In the genomic region with DNA sequence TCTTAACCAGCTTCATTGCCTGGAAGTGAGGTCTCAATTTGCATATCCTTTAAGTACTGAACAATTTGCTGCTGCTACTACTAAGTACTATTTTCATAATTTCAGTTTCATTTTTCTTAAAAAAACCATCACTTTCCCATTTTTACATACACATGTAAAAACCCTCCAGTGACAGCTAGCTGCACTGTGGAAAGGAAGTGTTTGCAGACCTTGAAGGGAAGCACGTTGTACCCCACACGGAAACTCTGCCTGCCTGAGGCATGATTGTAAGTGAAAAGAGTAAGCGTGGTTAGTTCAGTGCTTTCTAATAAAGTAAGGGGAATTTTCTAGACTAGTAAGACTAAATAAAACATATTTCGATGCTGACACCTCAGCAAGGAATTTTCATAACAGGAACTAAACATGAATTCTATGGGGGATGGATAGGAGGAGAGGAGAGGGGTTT, we compare ENCODE assay signal across 8 cellular contexts.
DNase-seq lines count a peak whose midpoint lies in the region; ATAC-seq and TF ChIP-seq lines count a peak whose summit lies in the region.

No MANE protein-coding gene starts in this region.

- H3K4me1 ChIP-seq in mammary epithelial cell (ENCODE audit: insufficient read depth, low read length) (peaks cover 7% of the 10 kb centered on the region), breast epithelium (no peaks in the 10 kb centered on the region), neural progenitor cell (peaks cover 14% of the 10 kb centered on the region)

- H3K9ac ChIP-seq in mammary epithelial cell (ENCODE audit: insufficient read depth, low read length) (no peak overlapping the region), neural progenitor cell (no peak overlapping the region)

- POLR2A ChIA-PET in activated naive CD8-positive, alpha-beta T cell treated with anti-CD3 and anti-CD28 coated beads, Interleukin-2, amount 10 ng/mL, durations not matched to agents 7 days and 5 days (lab: Charles Lee): no interaction called here

- intact Hi-C loops in mammary epithelial cell (cut with micrococcal nuclease): no loop called here
- intact Hi-C loops in breast epithelium (cut with DNase I; ENCODE audit: low total_unique reads): no loop called here

- TF ChIP-seq POLR2A in breast epithelium (IDR thresholded peaks at IDR 0.05): no peak

- H3F3A ChIP-seq in neural progenitor cell (ENCODE audit: low read depth): no peaks in the 10 kb centered on the region

- no peaks in the 10 kb centered on the region for H3K9me3 Mint-ChIP-seq in activated naive CD8-positive, alpha-beta T cell treated with anti-CD3 and anti-CD28 coated beads, Interleukin-2, amount 10 ng/mL, durations not matched to agents 7 days and 5 days
- H3K9me3 Mint-ChIP-seq in neural progenitor cell: no peaks in the 10 kb centered on the region

- WGBS in mammary epithelial cell (ENCODE audit: low coverage, missing lambda C conversion rate): 27% methylated on average over 4 of the region's 4 CpGs

- H3K4me2 ChIP-seq in mammary epithelial cell (ENCODE audit: insufficient read depth, low read depth, low read length) (peak overlapping the region; percentile 65), neural progenitor cell (no peak overlapping the region)

- peaks cover 16% of the 10 kb centered on the region for H3K36me3 Mint-ChIP-seq in activated naive CD8-positive, alpha-beta T cell treated with anti-CD3 and anti-CD28 coated beads, Interleukin-2, amount 10 ng/mL, durations not matched to agents 7 days and 5 days
- H3K36me3 Mint-ChIP-seq in neural progenitor cell: peaks cover 11% of the 10 kb centered on the region

- peaks cover 18% of the 10 kb centered on the region for H3K79me2 ChIP-seq in mammary epithelial cell (ENCODE audit: insufficient read depth, low read length)
- peaks cover 10% of the 10 kb centered on the region for H3K79me2 ChIP-seq in neural progenitor cell (ENCODE audit: low read depth)

- H3K36me3 ChIP-seq in mammary epithelial cell (ENCODE audit: insufficient read depth, low read length): no peaks in the 10 kb centered on the region
- H3K36me3 ChIP-seq in breast epithelium: no peaks in the 10 kb centered on the region
- no peaks in the 10 kb centered on the region for H3K36me3 ChIP-seq in neural progenitor cell

- BruUV-seq in mammary epithelial cell (replicated peaks; lab: Mats Ljungman, UMichigan): no TSS peak

- H3K4me1 Mint-ChIP-seq in activated naive CD8-positive, alpha-beta T cell treated with anti-CD3 and anti-CD28 coated beads, Interleukin-2, amount 10 ng/mL, durations not matched to agents 7 days and 5 days: peaks cover 38% of the 10 kb centered on the region
- peaks cover 10% of the 10 kb centered on the region for H3K4me1 Mint-ChIP-seq in neural progenitor cell

- H3K4me3 ChIP-seq in mammary epithelial cell (replicated peaks in 1 of 3; ENCODE audit: insufficient read depth in 1 of 3, low read depth in 2 of 3, low read length in 3 of 3) (peak overlapping the region in 1 of 3 experiments; percentile 20), breast epithelium (no peak overlapping the region), neural progenitor cell (no peak overlapping the region)

- H3K4me3 Mint-ChIP-seq in activated naive CD8-positive, alpha-beta T cell treated with anti-CD3 and anti-CD28 coated beads, Interleukin-2, amount 10 ng/mL, durations not matched to agents 7 days and 5 days: peak overlapping the region; percentile 52
- H3K4me3 Mint-ChIP-seq in neural progenitor cell: no peak overlapping the region

- peak; percentile 65 for ATAC-seq in HG03175 (IDR thresholded peaks at IDR 0.05; ENCODE audit: unreplicated experiment)
- peak; percentile 85 for ATAC-seq in activated naive CD8-positive, alpha-beta T cell treated with anti-CD3 and anti-CD28 coated beads, Interleukin-2, amount 10 ng/mL, durations not matched to agents 7 days and 5 days (ENCODE audit: low read depth)

- CTCF ChIA-PET in mammary epithelial cell (lab: Charles Lee; ENCODE audit: low non-redundant PET): no interaction called here

- in situ Hi-C loops in mammary epithelial cell (cut with MboI; ENCODE audit: low sequenced_read_pairs in 2 of 2): loop anchor here (10.0 kb wide), 2 partner anchors 238 to 482 kb away; a partner anchor contains a TSS

- H4K20me1 ChIP-seq in mammary epithelial cell (ENCODE audit: insufficient read depth, low read length) (no peaks in the 10 kb centered on the region), neural progenitor cell (ENCODE audit: low read depth) (peaks cover 27% of the 10 kb centered on the region)

- H3K27ac ChIP-seq in mammary epithelial cell (ENCODE audit: insufficient read depth, low read depth, low read length) (peak overlapping the region; percentile 20), breast epithelium (no peak overlapping the region), neural progenitor cell (no peak overlapping the region)

- H3K9me3 ChIP-seq in mammary epithelial cell (replicated peaks; ENCODE audit: insufficient read depth, low read length) (no peaks in the 10 kb centered on the region), breast epithelium (no peaks in the 10 kb centered on the region), neural progenitor cell (ENCODE audit: low read depth) (no peaks in the 10 kb centered on the region)

- H2AFZ ChIP-seq in mammary epithelial cell (ENCODE audit: low read depth, low read length) (no peak overlapping the region), neural progenitor cell (replicated peaks) (no peak overlapping the region)

- H3K27ac Mint-ChIP-seq in activated naive CD8-positive, alpha-beta T cell treated with anti-CD3 and anti-CD28 coated beads, Interleukin-2, amount 10 ng/mL, durations not matched to agents 7 days and 5 days: peak overlapping the region; percentile 73
- no peak overlapping the region for H3K27ac Mint-ChIP-seq in neural progenitor cell

- dilution Hi-C loops in mammary epithelial cell (cut with HindIII; ENCODE audit: low sequenced_read_pairs): no loop called here

- DNase-seq in mammary epithelial cell (peak; percentile 60), breast epithelium (ENCODE audit: low spot score in 2 of 2) (no peak), neural progenitor cell (ENCODE audit: low spot score) (no peak), iPS-NIHi7 (ENCODE audit: extremely low spot score) (no peak), SW480 (ENCODE audit: low spot score) (no peak)
- no peak for DNase-seq in activated naive CD8-positive, alpha-beta T cell treated with anti-CD3 and anti-CD28 coated beads, Interleukin-2, amount 10 ng/mL, durations not matched to agents 7 days and 5 days
- peak; percentile 53 for DNase-seq in stimulated activated CD8-positive, alpha-beta memory T cell treated with anti-CD3 and anti-CD28 coated beads, Interleukin-4, amount 100 ng/mL, for 48 hours

- H3K27me3 Mint-ChIP-seq in activated naive CD8-positive, alpha-beta T cell treated with anti-CD3 and anti-CD28 coated beads, Interleukin-2, amount 10 ng/mL, durations not matched to agents 7 days and 5 days: no peaks in the 10 kb centered on the region
- peaks cover 2% of the 10 kb centered on the region for H3K27me3 Mint-ChIP-seq in neural progenitor cell (ENCODE audit: insufficient read depth, low read depth)

- TF ChIP-seq CTCF in mammary epithelial cell (conservative IDR thresholded peaks at IDR 0.05 in 1 of 2, IDR thresholded peaks at IDR 0.05 in 1 of 2; ENCODE audit: extremely low read depth in 1 of 2, insufficient read depth in 1 of 2, low read depth in 1 of 2, low read length in 2 of 2) (no peak), breast epithelium (IDR thresholded peaks at IDR 0.05) (no peak), neural progenitor cell (IDR thresholded peaks at IDR 0.05) (no peak)

- H3K27me3 ChIP-seq in mammary epithelial cell (ENCODE audit: insufficient read depth, low read length) (no peaks in the 10 kb centered on the region), breast epithelium (no peaks in the 10 kb centered on the region), neural progenitor cell (no peaks in the 10 kb centered on the region)

Comparison
In these comparisons a context has a peak if more than half of its experiments do, and no peak if none do; other contexts are left out.
1. DNase-seq: peak in mammary epithelial cell (single experiment) and stimulated activated CD8-positive, alpha-beta memory T cell treated with anti-CD3 and anti-CD28 coated beads, Interleukin-4, amount 100 ng/mL, for 48 hours (single experiment); none in breast epithelium (0 of 2), activated naive CD8-positive, alpha-beta T cell treated with anti-CD3 and anti-CD28 coated beads, Interleukin-2, amount 10 ng/mL, durations not matched to agents 7 days and 5 days (single experiment), neural progenitor cell (single experiment), iPS-NIHi7 (single experiment) and SW480 (single experiment).